ENCODE assay signal across 8 cellular contexts in genomic region chr7:139230774-139231512, GRCh38. TPM values are rescaled to one million over a fixed set of nuclear protein-coding genes. Genes with fewer than 3 reads are reported as not detected.
DNase-seq lines count a peak whose midpoint lies in the region; ATAC-seq, FAIRE-seq and TF ChIP-seq lines count a peak whose summit lies in the region.

Gene UBN2 (plus strand): TSS chr7:139231237. CDS start chr7:139231485, 248 bp downstream.

- DNase-seq in C1 segment of cervical spinal cord (lab: John Stamatoyannopoulos, UW) (peak; percentile 61 to 98 (median 93)), NCI-H748 treated with DMSO at 0.1 percent for 48 hours (lab: John Stamatoyannopoulos, UW) (peak; percentile 87), dermis blood vessel endothelial cell (peak; percentile 99), HepG2 (ENCODE audit: low spot score) (peak; percentile 94)
- DNase-seq in activated CD4-positive, alpha-beta T cell treated with anti-CD3 and anti-CD28 coated beads, Interleukin-2, amount 50 U/mL, for 24 hours (ENCODE audit: low read depth in 1 of 2, low spot score in 1 of 2) = peak; percentile 86 to 93
- DNase-seq in stimulated activated CD4-positive, alpha-beta T cell treated with anti-CD3 and anti-CD28 coated beads, Interleukin-4, amount 100 ng/mL, for 1 hour = peak; percentile 92

- FAIRE-seq in HepG2 (lab: Jason Lieb, UNC) = peak; percentile 54

- no peak for TF ChIP-seq RAD21 in HepG2 (CRISPR knock-in tag; IDR thresholded peaks at IDR 0.05)

- intact Hi-C loops in HepG2 (cut with micrococcal nuclease; ENCODE audit: unreplicated experiment) = loop anchor here (1.0 to 10.0 kb wide), 3 partner anchors 98 to 122 kb away; partner anchors contain the start of gene ZC3HAV1

- H4K20me1 ChIP-seq in HepG2 (ENCODE audit: insufficient read depth, low read length) = no peaks in the 10 kb centered on the region

- peak within 1 kb of the TSS; percentile 92 for H3K9ac ChIP-seq in HepG2 (ENCODE audit: insufficient read depth, low read depth, low read length)

- CTCF ChIA-PET in HepG2 (lab: Yijun Ruan, JAX; ENCODE audit: low intra/inter-chr PET ratio, low total read pairs) = no interaction called here

- H3K27ac ChIP-seq in HepG2 (ENCODE audit: extremely low read length, insufficient read depth, low read length) = peak within 1 kb of the TSS; percentile 82

- H3K4me3 ChIP-seq in HepG2 (replicated peaks in 1 of 3; ENCODE audit: insufficient read depth in 1 of 3, low read depth in 2 of 3, low read length in 3 of 3) = peak within 1 kb of the TSS; percentile 79 to 98 (median 95)

- TF ChIP-seq EP300 in HepG2 (IDR thresholded peaks at IDR 0.05; ENCODE audit: low read depth in 2 of 2, low read length in 2 of 2) (no peak), HepG2 (CRISPR knock-in tag; IDR thresholded peaks at IDR 0.05; ENCODE audit: borderline replicate concordance) (no peak)

- no peaks in the 10 kb centered on the region for H3K9me3 ChIP-seq in HepG2 (ENCODE audit: low read length)

- ATAC-seq in GM19372 (IDR thresholded peaks at IDR 0.05; ENCODE audit: low read depth, unreplicated experiment) (peak; percentile 97), HG03558 (IDR thresholded peaks at IDR 0.05; ENCODE audit: extremely low read depth, unreplicated experiment) (peak; percentile 88), HepG2 (peak; percentile 94)

- peak within 1 kb of the TSS; percentile 82 for H3K4me2 ChIP-seq in HepG2 (ENCODE audit: low read depth, low read length)

- WGBS in HepG2 (ENCODE audit: low lambda C conversion rate) = 1% methylated on average over 25 of the region's 63 CpGs

- no peak for TF ChIP-seq CTCF in HepG2 (CRISPR knock-in tag; IDR thresholded peaks at IDR 0.05)

- peaks cover 25% of the 10 kb centered on the region for H3K4me1 ChIP-seq in HepG2 (ENCODE audit: insufficient read depth, low read length)

- BruUV-seq in HepG2 (replicated peaks; lab: Mats Ljungman, UMichigan) = no TSS peak

- in situ Hi-C loops in HepG2 (cut with HindIII; ENCODE audit: extremely low pct_ligation_motif_present, low pct_unique_long_range_greater_than_20kb) = no loop called here

- peak within 1 kb of the TSS; percentile 22 for H2AFZ ChIP-seq in HepG2 (ENCODE audit: low read length)

- TF ChIP-seq POLR2A in HepG2 (IDR thresholded peaks at IDR 0.05; ENCODE audit: insufficient read depth in 1 of 2, low read depth in 2 of 2, low read length in 2 of 2) = peak; percentile 76 to 86

- H3K79me2 ChIP-seq in HepG2 (ENCODE audit: insufficient read depth, low read length) = peaks cover 38% of the 10 kb centered on the region

- no peaks in the 10 kb centered on the region for H3K27me3 ChIP-seq in HepG2 (ENCODE audit: control insufficient read depth in 1 of 2, insufficient read depth in 2 of 2, low read length in 2 of 2)

- no peaks in the 10 kb centered on the region for H3K36me3 ChIP-seq in HepG2 (replicated peaks in 1 of 2; ENCODE audit: control insufficient read depth in 1 of 2, insufficient read depth in 2 of 2, low read length in 2 of 2)

- POLR2A ChIA-PET in HepG2 (lab: Yijun Ruan, JAX) = interaction anchor here (1.0 to 3.3 kb wide), 4 partner anchors 97 to 129 kb away, joined by 3 to 10 read pairs (median 8); partner anchors contain the start of gene LUC7L2

TF ChIP-seq in HepG2, 621 proteins besides CTCF, POLR2A, EP300 and RAD21 (continues in another document):
- TF ChIP-seq ETV6 (CRISPR knock-in tag; conservative IDR thresholded peaks at IDR 0.05) (no peak; the same call in 1 of the 2 replicates), ZNF589 (CRISPR knock-in tag; conservative IDR thresholded peaks at IDR 0.05) (no peak), ZNF646 (CRISPR knock-in tag; IDR thresholded peaks at IDR 0.05) (no peak), SMARCC2 (IDR thresholded peaks at IDR 0.05) (no peak), HNF4A (CRISPR knock-in tag; IDR thresholded peaks at IDR 0.05) (peak; percentile 16; the same call in 1 of the 2 replicates), PITX1 (CRISPR knock-in tag; IDR thresholded peaks at IDR 0.05) (peak; percentile 11; the same call in 1 of the 2 replicates), ZNF850 (CRISPR knock-in tag; conservative IDR thresholded peaks at IDR 0.05) (no peak)

RNA-seq across cellular contexts. Expression of gene UBN2, which starts in this region (rescaled TPM):
- total RNA-seq in dermis blood vessel endothelial cell (7.1 and 8.0 TPM in 2 replicates), HepG2 (2016; rRNA removed; fragmentation: Illumina TruSeq; extraction: Trizol) (5.6 and 8.0 TPM in 2 replicates)
- 11.1 and 12.3 TPM in 2 replicates for total RNA-seq in HepG2 (2016; cell fraction: cytosol; rRNA removed; fragmentation: Illumina TruSeq; extraction: Trizol; ENCODE audit: low read depth)
- 4.9 and 8.3 TPM in 2 replicates for total RNA-seq in HepG2 (2016; cell fraction: insoluble cytoplasmic fraction; rRNA removed; fragmentation: Illumina TruSeq; extraction: Trizol)
- total RNA-seq in HepG2 (2016; cell fraction: membrane; rRNA removed; fragmentation: Illumina TruSeq; extraction: Trizol) = 4.9 and 7.4 TPM in 2 replicates
- 11.1 and 11.4 TPM in 2 replicates for total RNA-seq in HepG2 (2016; cell fraction: nucleus; rRNA removed; fragmentation: Illumina TruSeq; extraction: Trizol)
- polyA plus RNA-seq in HepG2 (2011; rRNA removed) = 4.2 and 5.7 TPM in 2 replicates
- polyA plus RNA-seq in HepG2 (2011; cell fraction: cytosol; rRNA removed) = 1.5 and 2.2 TPM in 2 replicates
- 6.1 and 8.1 TPM in 2 replicates for polyA plus RNA-seq in HepG2 (2011; cell fraction: nucleus; rRNA removed)
- 3.4 and 4.9 TPM in 2 replicates for polyA plus RNA-seq in HepG2 (2012)
- 0.10 TPM in 2 replicates for polyA plus RNA-seq in HepG2 (2016; cell fraction: cytosol; fragmentation: Illumina TruSeq; extraction: Trizol; ENCODE audit: low read depth)
- polyA plus RNA-seq in HepG2 (2016; cell fraction: insoluble cytoplasmic fraction; fragmentation: Illumina TruSeq; extraction: Trizol; ENCODE audit: low read depth) = 3.8 and 3.9 TPM in 2 replicates
- polyA plus RNA-seq in HepG2 (2016; cell fraction: membrane; fragmentation: Illumina TruSeq; extraction: Trizol; ENCODE audit: low read depth) = 0.32 and 0.34 TPM in 2 replicates
- polyA plus RNA-seq in HepG2 (2016; cell fraction: nucleus; fragmentation: Illumina TruSeq; extraction: Trizol; ENCODE audit: insufficient read depth, low read depth) = 11.0 and 11.4 TPM in 2 replicates
- polyA minus RNA-seq in HepG2 (2011; rRNA and poly(A)+ RNA removed; ENCODE audit: low replicate concordance) = 7.1 and 9.9 TPM in 2 replicates
- polyA minus RNA-seq in HepG2 (2011; cell fraction: cytosol; rRNA and poly(A)+ RNA removed) = 7.1 and 7.7 TPM in 2 replicates
- 24.6 and 27.4 TPM in 2 replicates for polyA minus RNA-seq in HepG2 (2011; cell fraction: nucleus; rRNA and poly(A)+ RNA removed)

Comparison
In these comparisons a context has a peak if more than half of its experiments do, and no peak if none do; other contexts are left out.
1. Peak in every context shown above with its lines: DNase-seq, ATAC-seq, H3K4me3 ChIP-seq and H3K27ac ChIP-seq.